1 cellular context compared by ENCODE assay signal in the genomic region with DNA sequence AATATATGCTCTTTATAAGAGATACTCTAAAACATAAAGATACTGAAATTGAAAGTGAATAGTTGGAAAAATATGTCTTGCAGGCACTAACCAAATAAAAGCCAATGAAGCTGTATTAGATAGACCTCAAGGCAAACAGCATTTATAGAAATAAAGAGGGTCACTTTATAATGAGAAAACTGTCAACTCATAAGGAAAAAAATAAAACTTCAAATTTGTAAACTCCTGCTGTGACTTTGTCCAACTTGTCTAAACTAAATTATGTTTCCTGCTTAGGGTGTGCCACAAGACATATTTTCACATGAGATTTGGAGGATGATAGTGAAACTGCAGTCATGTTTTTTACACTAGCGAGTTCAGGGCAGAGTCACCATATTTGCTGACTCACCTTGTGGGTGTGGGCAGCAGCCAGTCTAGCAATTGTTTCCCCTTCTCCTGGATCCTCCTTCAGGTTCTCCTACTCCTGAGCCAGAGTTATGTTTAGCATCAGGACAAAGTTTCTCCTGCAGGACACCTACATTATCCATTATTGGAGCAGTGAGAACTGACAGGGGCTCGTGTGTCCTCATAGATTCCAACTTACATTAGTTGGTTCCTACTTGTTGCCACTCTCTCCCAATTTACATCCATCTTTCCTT.
TF ChIP-seq lines count a peak whose summit lies in the region.

No MANE protein-coding gene starts in this region.

TF ChIP-seq in K562, 482 proteins besides CTCF, POLR2A, EP300 and RAD21 (continued from another document and continues in another):
- TF ChIP-seq, protein P1, sequence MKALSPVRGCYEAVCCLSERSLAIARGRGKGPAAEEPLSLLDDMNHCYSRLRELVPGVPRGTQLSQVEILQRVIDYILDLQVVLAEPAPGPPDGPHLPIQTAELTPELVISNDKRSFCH (CRISPR knock-in tag; IDR thresholded peaks at IDR 0.05), result no peak
- TF ChIP-seq, protein P1 (tag; IDR thresholded peaks at IDR 0.05), result no peak
- no peak for TF ChIP-seq SRSF7 (optimal IDR thresholded peaks at IDR 0.05; ENCODE audit: low read depth, low read length)
- TF ChIP-seq CBX5 (IDR thresholded peaks at IDR 0.05; ENCODE audit: borderline replicate concordance, low read depth), result no peak
- no peak for TF ChIP-seq HDAC6 (IDR thresholded peaks at IDR 0.05; ENCODE audit: low read depth, low read length)
- no peak for TF ChIP-seq ZNF668 (CRISPR knock-in tag; IDR thresholded peaks at IDR 0.05)
- peak; percentile 34 for TF ChIP-seq MYC (IDR thresholded peaks at IDR 0.05; ENCODE audit: low read depth, low read length)
- TF ChIP-seq MYC (CRISPR knock-in tag; IDR thresholded peaks at IDR 0.05; ENCODE audit: borderline replicate concordance, low read depth), result no peak
- no peak for TF ChIP-seq ZNF146 (CRISPR knock-in tag; IDR thresholded peaks at IDR 0.05; ENCODE audit: unreplicated experiment)
- no peak for TF ChIP-seq TARDBP (IDR thresholded peaks at IDR 0.05)
- TF ChIP-seq ZNF75A (CRISPR knock-in tag; IDR thresholded peaks at IDR 0.05), result 0 out of 2 replicates have a peak, but pooled peaks have one; percentile 6
- TF ChIP-seq ZNF766 (CRISPR knock-in tag; conservative IDR thresholded peaks at IDR 0.05), result peak; percentile 64
- no peak for TF ChIP-seq SRF (CRISPR knock-in tag; IDR thresholded peaks at IDR 0.05)
- TF ChIP-seq, protein P2, sequence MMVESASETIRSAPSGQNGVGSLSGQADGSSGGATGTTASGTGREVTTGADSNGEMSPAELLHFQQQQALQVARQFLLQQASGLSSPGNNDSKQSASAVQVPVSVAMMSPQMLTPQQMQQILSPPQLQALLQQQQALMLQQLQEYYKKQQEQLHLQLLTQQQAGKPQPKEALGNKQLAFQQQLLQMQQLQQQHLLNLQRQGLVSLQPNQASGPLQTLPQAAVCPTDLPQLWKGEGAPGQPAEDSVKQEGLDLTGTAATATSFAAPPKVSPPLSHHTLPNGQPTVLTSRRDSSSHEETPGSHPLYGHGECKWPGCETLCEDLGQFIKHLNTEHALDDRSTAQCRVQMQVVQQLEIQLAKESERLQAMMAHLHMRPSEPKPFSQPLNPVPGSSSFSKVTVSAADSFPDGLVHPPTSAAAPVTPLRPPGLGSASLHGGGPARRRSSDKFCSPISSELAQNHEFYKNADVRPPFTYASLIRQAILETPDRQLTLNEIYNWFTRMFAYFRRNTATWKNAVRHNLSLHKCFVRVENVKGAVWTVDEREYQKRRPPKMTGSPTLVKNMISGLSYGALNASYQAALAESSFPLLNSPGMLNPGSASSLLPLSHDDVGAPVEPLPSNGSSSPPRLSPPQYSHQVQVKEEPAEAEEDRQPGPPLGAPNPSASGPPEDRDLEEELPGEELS (CRISPR knock-in tag; IDR thresholded peaks at IDR 0.05; ENCODE audit: borderline replicate concordance), result no peak
- TF ChIP-seq FOXK1 (CRISPR knock-in tag; IDR thresholded peaks at IDR 0.05; ENCODE audit: borderline replicate concordance), result no peak
- TF ChIP-seq SMARCC2 (IDR thresholded peaks at IDR 0.05; ENCODE audit: low read depth), result peak; percentile 87
- TF ChIP-seq, protein P3, sequence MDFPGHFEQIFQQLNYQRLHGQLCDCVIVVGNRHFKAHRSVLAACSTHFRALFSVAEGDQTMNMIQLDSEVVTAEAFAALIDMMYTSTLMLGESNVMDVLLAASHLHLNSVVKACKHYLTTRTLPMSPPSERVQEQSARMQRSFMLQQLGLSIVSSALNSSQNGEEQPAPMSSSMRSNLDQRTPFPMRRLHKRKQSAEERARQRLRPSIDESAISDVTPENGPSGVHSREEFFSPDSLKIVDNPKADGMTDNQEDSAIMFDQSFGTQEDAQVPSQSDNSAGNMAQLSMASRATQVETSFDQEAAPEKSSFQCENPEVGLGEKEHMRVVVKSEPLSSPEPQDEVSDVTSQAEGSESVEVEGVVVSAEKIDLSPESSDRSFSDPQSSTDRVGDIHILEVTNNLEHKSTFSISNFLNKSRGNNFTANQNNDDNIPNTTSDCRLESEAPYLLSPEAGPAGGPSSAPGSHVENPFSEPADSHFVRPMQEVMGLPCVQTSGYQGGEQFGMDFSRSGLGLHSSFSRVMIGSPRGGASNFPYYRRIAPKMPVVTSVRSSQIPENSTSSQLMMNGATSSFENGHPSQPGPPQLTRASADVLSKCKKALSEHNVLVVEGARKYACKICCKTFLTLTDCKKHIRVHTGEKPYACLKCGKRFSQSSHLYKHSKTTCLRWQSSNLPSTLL (IDR thresholded peaks at IDR 0.05), result no peak
- peak; percentile 19; the same call in 1 of the 2 replicates for TF ChIP-seq CEBPB (tag; IDR thresholded peaks at IDR 0.05)
- TF ChIP-seq HDAC3 (IDR thresholded peaks at IDR 0.05; ENCODE audit: borderline replicate concordance, partially characterized antibody), result peak; percentile 46
- no peak for TF ChIP-seq MCM3 (IDR thresholded peaks at IDR 0.05)
- TF ChIP-seq RBBP5 (IDR thresholded peaks at IDR 0.05; ENCODE audit: borderline replicate concordance, insufficient read depth, low read length, poor library complexity, severe bottlenecking), result no peak
- TF ChIP-seq, protein P4, sequence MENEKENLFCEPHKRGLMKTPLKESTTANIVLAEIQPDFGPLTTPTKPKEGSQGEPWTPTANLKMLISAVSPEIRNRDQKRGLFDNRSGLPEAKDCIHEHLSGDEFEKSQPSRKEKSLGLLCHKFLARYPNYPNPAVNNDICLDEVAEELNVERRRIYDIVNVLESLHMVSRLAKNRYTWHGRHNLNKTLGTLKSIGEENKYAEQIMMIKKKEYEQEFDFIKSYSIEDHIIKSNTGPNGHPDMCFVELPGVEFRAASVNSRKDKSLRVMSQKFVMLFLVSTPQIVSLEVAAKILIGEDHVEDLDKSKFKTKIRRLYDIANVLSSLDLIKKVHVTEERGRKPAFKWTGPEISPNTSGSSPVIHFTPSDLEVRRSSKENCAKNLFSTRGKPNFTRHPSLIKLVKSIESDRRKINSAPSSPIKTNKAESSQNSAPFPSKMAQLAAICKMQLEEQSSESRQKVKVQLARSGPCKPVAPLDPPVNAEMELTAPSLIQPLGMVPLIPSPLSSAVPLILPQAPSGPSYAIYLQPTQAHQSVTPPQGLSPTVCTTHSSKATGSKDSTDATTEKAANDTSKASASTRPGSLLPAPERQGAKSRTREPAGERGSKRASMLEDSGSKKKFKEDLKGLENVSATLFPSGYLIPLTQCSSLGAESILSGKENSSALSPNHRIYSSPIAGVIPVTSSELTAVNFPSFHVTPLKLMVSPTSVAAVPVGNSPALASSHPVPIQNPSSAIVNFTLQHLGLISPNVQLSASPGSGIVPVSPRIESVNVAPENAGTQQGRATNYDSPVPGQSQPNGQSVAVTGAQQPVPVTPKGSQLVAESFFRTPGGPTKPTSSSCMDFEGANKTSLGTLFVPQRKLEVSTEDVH (IDR thresholded peaks at IDR 0.05; ENCODE audit: low read depth, partially characterized antibody), result no peak
- no peak for TF ChIP-seq SIN3A (IDR thresholded peaks at IDR 0.05; ENCODE audit: borderline replicate concordance in 2 of 2, control insufficient read depth in 1 of 2, low read depth in 2 of 2, low read length in 2 of 2)
- TF ChIP-seq ZNF140 (CRISPR knock-in tag; IDR thresholded peaks at IDR 0.05), result no peak
- TF ChIP-seq, protein P5, sequence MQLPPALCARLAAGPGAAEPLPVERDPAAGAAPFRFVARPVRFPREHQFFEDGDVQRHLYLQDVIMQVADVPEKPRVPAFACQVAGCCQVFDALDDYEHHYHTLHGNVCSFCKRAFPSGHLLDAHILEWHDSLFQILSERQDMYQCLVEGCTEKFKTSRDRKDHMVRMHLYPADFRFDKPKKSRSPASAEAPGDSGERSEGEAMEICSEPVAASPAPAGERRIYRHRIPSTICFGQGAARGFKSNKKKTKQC (CRISPR knock-in tag; IDR thresholded peaks at IDR 0.05), result no peak
- no peak for TF ChIP-seq ZNF253 (CRISPR knock-in tag; conservative IDR thresholded peaks at IDR 0.05)
- TF ChIP-seq ZNF212 (CRISPR knock-in tag; IDR thresholded peaks at IDR 0.05), result no peak
- no peak; the same call in 1 of the 2 replicates for TF ChIP-seq PHF8 (IDR thresholded peaks at IDR 0.05; ENCODE audit: borderline replicate concordance, low read length)
- TF ChIP-seq, protein P6, sequence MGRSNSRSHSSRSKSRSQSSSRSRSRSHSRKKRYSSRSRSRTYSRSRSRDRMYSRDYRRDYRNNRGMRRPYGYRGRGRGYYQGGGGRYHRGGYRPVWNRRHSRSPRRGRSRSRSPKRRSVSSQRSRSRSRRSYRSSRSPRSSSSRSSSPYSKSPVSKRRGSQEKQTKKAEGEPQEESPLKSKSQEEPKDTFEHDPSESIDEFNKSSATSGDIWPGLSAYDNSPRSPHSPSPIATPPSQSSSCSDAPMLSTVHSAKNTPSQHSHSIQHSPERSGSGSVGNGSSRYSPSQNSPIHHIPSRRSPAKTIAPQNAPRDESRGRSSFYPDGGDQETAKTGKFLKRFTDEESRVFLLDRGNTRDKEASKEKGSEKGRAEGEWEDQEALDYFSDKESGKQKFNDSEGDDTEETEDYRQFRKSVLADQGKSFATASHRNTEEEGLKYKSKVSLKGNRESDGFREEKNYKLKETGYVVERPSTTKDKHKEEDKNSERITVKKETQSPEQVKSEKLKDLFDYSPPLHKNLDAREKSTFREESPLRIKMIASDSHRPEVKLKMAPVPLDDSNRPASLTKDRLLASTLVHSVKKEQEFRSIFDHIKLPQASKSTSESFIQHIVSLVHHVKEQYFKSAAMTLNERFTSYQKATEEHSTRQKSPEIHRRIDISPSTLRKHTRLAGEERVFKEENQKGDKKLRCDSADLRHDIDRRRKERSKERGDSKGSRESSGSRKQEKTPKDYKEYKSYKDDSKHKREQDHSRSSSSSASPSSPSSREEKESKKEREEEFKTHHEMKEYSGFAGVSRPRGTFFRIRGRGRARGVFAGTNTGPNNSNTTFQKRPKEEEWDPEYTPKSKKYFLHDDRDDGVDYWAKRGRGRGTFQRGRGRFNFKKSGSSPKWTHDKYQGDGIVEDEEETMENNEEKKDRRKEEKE (IDR thresholded peaks at IDR 0.05; ENCODE audit: borderline replicate concordance in 1 of 2, control insufficient read depth in 1 of 2, low read depth in 2 of 2, low read length in 1 of 2), result no peak
- TF ChIP-seq, protein P7, sequence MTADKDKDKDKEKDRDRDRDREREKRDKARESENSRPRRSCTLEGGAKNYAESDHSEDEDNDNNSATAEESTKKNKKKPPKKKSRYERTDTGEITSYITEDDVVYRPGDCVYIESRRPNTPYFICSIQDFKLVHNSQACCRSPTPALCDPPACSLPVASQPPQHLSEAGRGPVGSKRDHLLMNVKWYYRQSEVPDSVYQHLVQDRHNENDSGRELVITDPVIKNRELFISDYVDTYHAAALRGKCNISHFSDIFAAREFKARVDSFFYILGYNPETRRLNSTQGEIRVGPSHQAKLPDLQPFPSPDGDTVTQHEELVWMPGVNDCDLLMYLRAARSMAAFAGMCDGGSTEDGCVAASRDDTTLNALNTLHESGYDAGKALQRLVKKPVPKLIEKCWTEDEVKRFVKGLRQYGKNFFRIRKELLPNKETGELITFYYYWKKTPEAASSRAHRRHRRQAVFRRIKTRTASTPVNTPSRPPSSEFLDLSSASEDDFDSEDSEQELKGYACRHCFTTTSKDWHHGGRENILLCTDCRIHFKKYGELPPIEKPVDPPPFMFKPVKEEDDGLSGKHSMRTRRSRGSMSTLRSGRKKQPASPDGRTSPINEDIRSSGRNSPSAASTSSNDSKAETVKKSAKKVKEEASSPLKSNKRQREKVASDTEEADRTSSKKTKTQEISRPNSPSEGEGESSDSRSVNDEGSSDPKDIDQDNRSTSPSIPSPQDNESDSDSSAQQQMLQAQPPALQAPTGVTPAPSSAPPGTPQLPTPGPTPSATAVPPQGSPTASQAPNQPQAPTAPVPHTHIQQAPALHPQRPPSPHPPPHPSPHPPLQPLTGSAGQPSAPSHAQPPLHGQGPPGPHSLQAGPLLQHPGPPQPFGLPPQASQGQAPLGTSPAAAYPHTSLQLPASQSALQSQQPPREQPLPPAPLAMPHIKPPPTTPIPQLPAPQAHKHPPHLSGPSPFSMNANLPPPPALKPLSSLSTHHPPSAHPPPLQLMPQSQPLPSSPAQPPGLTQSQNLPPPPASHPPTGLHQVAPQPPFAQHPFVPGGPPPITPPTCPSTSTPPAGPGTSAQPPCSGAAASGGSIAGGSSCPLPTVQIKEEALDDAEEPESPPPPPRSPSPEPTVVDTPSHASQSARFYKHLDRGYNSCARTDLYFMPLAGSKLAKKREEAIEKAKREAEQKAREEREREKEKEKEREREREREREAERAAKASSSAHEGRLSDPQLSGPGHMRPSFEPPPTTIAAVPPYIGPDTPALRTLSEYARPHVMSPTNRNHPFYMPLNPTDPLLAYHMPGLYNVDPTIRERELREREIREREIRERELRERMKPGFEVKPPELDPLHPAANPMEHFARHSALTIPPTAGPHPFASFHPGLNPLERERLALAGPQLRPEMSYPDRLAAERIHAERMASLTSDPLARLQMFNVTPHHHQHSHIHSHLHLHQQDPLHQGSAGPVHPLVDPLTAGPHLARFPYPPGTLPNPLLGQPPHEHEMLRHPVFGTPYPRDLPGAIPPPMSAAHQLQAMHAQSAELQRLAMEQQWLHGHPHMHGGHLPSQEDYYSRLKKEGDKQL (CRISPR knock-in tag; IDR thresholded peaks at IDR 0.05; ENCODE audit: borderline replicate concordance), result no peak
- no peak for TF ChIP-seq MTF1 (CRISPR knock-in tag; IDR thresholded peaks at IDR 0.05; ENCODE audit: borderline replicate concordance)
- peak; percentile 74 for TF ChIP-seq NCOR1 (IDR thresholded peaks at IDR 0.05)
- peak; percentile 62; the same call in 1 of the 2 replicates for TF ChIP-seq GATAD2B (IDR thresholded peaks at IDR 0.05; ENCODE audit: borderline replicate concordance)
- TF ChIP-seq ZNF184 (CRISPR knock-in tag; IDR thresholded peaks at IDR 0.05), result no peak
- TF ChIP-seq ZNF3 (CRISPR knock-in tag; IDR thresholded peaks at IDR 0.05), result no peak
- TF ChIP-seq IFI16 (CRISPR knock-in tag; IDR thresholded peaks at IDR 0.05), result 0 out of 2 replicates have a peak, but pooled peaks have one; percentile 8
- TF ChIP-seq POLR3G (IDR thresholded peaks at IDR 0.05; ENCODE audit: extremely low read depth, insufficient read length, insufficient replicate concordance), result no peak
- TF ChIP-seq GATAD2A (IDR thresholded peaks at IDR 0.05), result 0 out of 2 replicates have a peak, but pooled peaks have one; percentile 83
- TF ChIP-seq ESRRA (IDR thresholded peaks at IDR 0.05; ENCODE audit: borderline replicate concordance, low read depth), result no peak; the same call in 1 of the 2 replicates
- TF ChIP-seq SREBF1 (IDR thresholded peaks at IDR 0.05; ENCODE audit: borderline replicate concordance, low read depth, low read length), result no peak
- TF ChIP-seq FOXA3 (CRISPR knock-in tag; conservative IDR thresholded peaks at IDR 0.05 in 1 of 2, IDR thresholded peaks at IDR 0.05 in 1 of 2), result 0 out of 4 replicates have a peak, but pooled peaks of 1 of the 2 experiments have one; percentile 21
